ENCODE assay signal across 9 cellular contexts in the genomic region with DNA sequence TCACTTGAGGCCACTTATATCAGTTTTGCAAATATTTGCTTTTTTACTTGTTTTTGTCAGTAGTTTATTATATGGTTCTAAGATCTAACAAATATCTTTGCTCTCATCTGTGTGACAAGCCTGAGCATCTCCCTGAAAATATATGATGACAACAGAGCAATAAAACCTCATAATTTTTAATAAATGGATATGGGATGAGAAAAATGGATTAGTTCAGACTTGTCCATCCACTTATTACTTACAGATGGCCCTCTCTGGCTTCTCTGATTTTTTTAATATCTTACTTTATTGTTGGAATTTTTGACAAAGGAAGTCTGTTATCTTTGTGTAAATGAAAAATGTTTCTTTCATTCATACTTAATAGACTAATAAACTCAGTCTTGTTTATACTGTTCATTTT.
"Had no signal": no experiment of that assay in that cellular context is flagged by ENCODE, and none has a peak within 500 bp of the region (broad histone marks: within the 10 kb centered on the region; RNA-seq: fewer than 3 reads in every experiment).

No MANE protein-coding gene starts in this region.

- H3K27ac ChIP-seq: GM23248, HL-60 had no signal

- H3K4me3 Mint-ChIP-seq: HFFc6, IgD-negative memory B cell had no signal

- H3K27me3 Mint-ChIP-seq: IgD-negative memory B cell had no signal

- H3K36me3 Mint-ChIP-seq: IgD-negative memory B cell had no signal

- ATAC-seq: HCT116, HepG2 had no signal

- H3K9ac ChIP-seq: GM23248 had no signal

- DNase-seq: GM23248, GOT3, H7, HFFc6 had no signal

- H3K4me3 ChIP-seq: GM23248, HAP-1 had no signal

- H3K36me3 ChIP-seq: HAP-1 had no signal

- H3K9me3 ChIP-seq: HAP-1 had no signal

- H3K27ac Mint-ChIP-seq: HFFc6, IgD-negative memory B cell had no signal

- H2AFZ ChIP-seq: GM23248 had no signal

- H3K4me1 Mint-ChIP-seq: IgD-negative memory B cell had no signal
